14 cellular contexts compared by ENCODE assay signal in genomic region chr13:74931698-74932433, GRCh38.
"Had no signal": no experiment of that assay in that cellular context is flagged by ENCODE, and none has a peak within 500 bp of the region (broad histone marks: within the 10 kb centered on the region; RNA-seq: fewer than 3 reads in every experiment).

No MANE protein-coding gene starts in this region.

- H3K4me3 Mint-ChIP-seq: activated CD4-positive, alpha-beta T cell treated with anti-CD3 and anti-CD28 coated beads for 36 hours; activated CD8-positive, alpha-beta T cell treated with anti-CD3 and anti-CD28 coated beads for 36 hours; naive thymus-derived CD8-positive, alpha-beta T cell; T-cell had no signal

- DNase-seq: activated CD4-positive, alpha-beta T cell treated with anti-CD3 and anti-CD28 coated beads for 36 hours; activated CD8-positive, alpha-beta memory T cell treated with anti-CD3 and anti-CD28 coated beads, Interleukin-2, amount 50 U/mL, for 48 hours; activated CD8-positive, alpha-beta T cell treated with anti-CD3 and anti-CD28 coated beads for 36 hours; left colon; naive thymus-derived CD8-positive, alpha-beta T cell; right lobe of liver; spleen; stimulated activated CD4-positive, alpha-beta T cell treated with anti-CD3 and anti-CD28 coated beads, Interleukin-1b, Interleukin-23, amount 100 ng/mL, for 48 hours; stimulated activated naive CD4-positive, alpha-beta T cell; T-cell; upper lobe of left lung; WERI-Rb-1 had no signal

- H3K36me3 Mint-ChIP-seq: naive thymus-derived CD8-positive, alpha-beta T cell; T-cell had no signal

- FAIRE-seq: colon, endothelial cell of umbilical vein had no signal

- H3K27ac Mint-ChIP-seq: activated CD4-positive, alpha-beta T cell treated with anti-CD3 and anti-CD28 coated beads for 36 hours; activated CD8-positive, alpha-beta T cell treated with anti-CD3 and anti-CD28 coated beads for 36 hours; naive thymus-derived CD8-positive, alpha-beta T cell; T-cell had no signal

- H3K4me1 Mint-ChIP-seq: activated CD4-positive, alpha-beta T cell treated with anti-CD3 and anti-CD28 coated beads for 36 hours; naive thymus-derived CD8-positive, alpha-beta T cell; T-cell had no signal
